24 cellular contexts compared by ENCODE assay signal in the genomic region with DNA sequence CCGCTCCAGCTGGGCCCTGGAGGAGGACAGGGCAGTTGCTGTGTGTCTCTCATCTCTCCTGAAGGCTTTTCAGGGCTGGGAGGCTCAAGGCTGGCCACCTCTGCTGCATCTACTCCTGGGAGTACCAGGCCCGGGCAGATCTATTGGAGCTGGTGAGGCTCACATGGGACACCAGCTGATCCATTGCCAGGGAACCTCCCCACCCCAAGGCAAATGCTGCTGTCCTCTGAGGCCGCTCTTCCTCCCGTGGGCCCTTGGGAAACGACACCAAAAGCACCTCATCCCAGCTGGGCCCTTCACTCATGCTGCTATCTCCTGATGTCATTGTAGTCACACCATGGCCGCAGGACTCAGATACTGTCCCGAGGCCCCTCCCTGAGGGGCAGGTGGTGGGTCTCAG. TPM values are rescaled to one million over a fixed set of nuclear protein-coding genes. Genes with fewer than 3 reads are reported as not detected.
DNase-seq lines count a peak whose midpoint lies in the region; ATAC-seq, FAIRE-seq and TF ChIP-seq lines count a peak whose summit lies in the region.
"Had no signal": no experiment of that assay in that cellular context is flagged by ENCODE, and none has a peak within 500 bp of the region (broad histone marks: within the 10 kb centered on the region; RNA-seq: fewer than 3 reads in every experiment).

No MANE protein-coding gene starts in this region.

- no peak for FAIRE-seq in HTR-8/SVneo (lab: Jason Lieb, UNC)

- no peak overlapping the region for H3K27ac Mint-ChIP-seq in neural crest cell (ENCODE audit: unreplicated experiment)
- H3K27ac Mint-ChIP-seq: CD4-positive, CD25-positive, alpha-beta regulatory T cell; GM23338 had no signal

- no peak for DNase-seq in right atrium auricular region (ENCODE audit: low spot score)
- no peak for DNase-seq in left cardiac atrium
- DNase-seq in SJCRH30: peak; percentile 47 to 65
- no peak for DNase-seq in neural crest cell (ENCODE audit: low read depth, low spot score)
- DNase-seq in HTR-8/SVneo (ENCODE audit: insufficient read length, low spot score): no peak
- no peak for DNase-seq in stimulated activated CD4-positive, alpha-beta T cell treated with anti-CD3 and anti-CD28 coated beads, Interleukin-4, amount 100 ng/mL, for 1 hour
- DNase-seq: Calu3; CD4-positive, CD25-positive, alpha-beta regulatory T cell; GF-D8; MG63; NCI-H1048; NCI-H1436 treated with DMSO at 0.1 percent for 48 hours; NCI-H2029; NCI-H345; NCI-H524 treated with DMSO at 0.1 percent for 48 hours; SHP77; SK-N-SH; T-cell had no signal

- H3K4me3 Mint-ChIP-seq in neural crest cell: peak overlapping the region; percentile 79
- H3K4me3 Mint-ChIP-seq: GM23338 had no signal

- peaks cover 11% of the 10 kb centered on the region for H3K36me3 Mint-ChIP-seq in neural crest cell (ENCODE audit: low read depth)
- H3K36me3 Mint-ChIP-seq: CD4-positive, CD25-positive, alpha-beta regulatory T cell; T-cell had no signal

- H3K9me3 ChIP-seq in right atrium auricular region (no peaks in the 10 kb centered on the region), SJCRH30 (replicated peaks) (no peaks in the 10 kb centered on the region)
- H3K9me3 ChIP-seq: MG63, SK-N-SH had no signal

- no peak overlapping the region for H3K4me3 ChIP-seq in right atrium auricular region
- no peak overlapping the region for H3K4me3 ChIP-seq in SJCRH30
- H3K4me3 ChIP-seq: GM23338, MG63 had no signal

- H3K27me3 ChIP-seq in right atrium auricular region: no peaks in the 10 kb centered on the region
- H3K27me3 ChIP-seq in SJCRH30: no peaks in the 10 kb centered on the region
- H3K27me3 ChIP-seq: MG63 had no signal

- H3K27ac ChIP-seq in right atrium auricular region: peak overlapping the region; percentile 40 to 86
- no peak overlapping the region for H3K27ac ChIP-seq in SJCRH30
- H3K27ac ChIP-seq: 22Rv1 had no signal

- H3K36me3 ChIP-seq in right atrium auricular region (no peaks in the 10 kb centered on the region), SJCRH30 (no peaks in the 10 kb centered on the region)

- peaks cover 0 to 23% of the 10 kb centered on the region in 2 donors for H3K4me1 ChIP-seq in right atrium auricular region
- H3K4me1 ChIP-seq in SJCRH30: no peaks in the 10 kb centered on the region

- H3K4me1 Mint-ChIP-seq in neural crest cell: no peaks in the 10 kb centered on the region

- intact Hi-C loops in left cardiac atrium (cut with DNase I): no loop called here

- ATAC-seq in left cardiac atrium: no peak
- no peak for ATAC-seq in GM19463 (IDR thresholded peaks at IDR 0.05; ENCODE audit: unreplicated experiment)
- no peak for ATAC-seq in HG03469 (IDR thresholded peaks at IDR 0.05; ENCODE audit: unreplicated experiment)
- ATAC-seq: GM23338, HCT116, Panc1, T-cell had no signal

- no peak for TF ChIP-seq CTCF in right atrium auricular region (IDR thresholded peaks at IDR 0.05)
- TF ChIP-seq CTCF in neural crest cell (conservative IDR thresholded peaks at IDR 0.05): no peak

- H3K9me3 Mint-ChIP-seq in neural crest cell: no peaks in the 10 kb centered on the region
- H3K9me3 Mint-ChIP-seq: CD4-positive, CD25-positive, alpha-beta regulatory T cell; GM23338; T-cell had no signal

- H3K27me3 Mint-ChIP-seq in neural crest cell (ENCODE audit: low read depth): no peaks in the 10 kb centered on the region
- H3K27me3 Mint-ChIP-seq: CD4-positive, CD25-positive, alpha-beta regulatory T cell had no signal

RNA-seq across cellular contexts. Expression of a gene that starts 3.6 kb away (rescaled TPM):
- total RNA-seq in right atrium auricular region: 10 to 100 TPM; 54.6 to 61.0 TPM
- 10 to 100 TPM; 44.4 to 48.4 TPM for total RNA-seq in left cardiac atrium
- 39.4 and 40.8 TPM in 2 replicates for total RNA-seq in SJCRH30 (2014; rRNA removed; shearing (Covaris generic))
- total RNA-seq in neural crest cell: 39.2 and 39.5 TPM in 2 replicates

RNA-seq across cellular contexts. Expression of a gene that starts 3.7 kb away (rescaled TPM):
- total RNA-seq in right atrium auricular region (10 to 100 TPM; 20.1 to 32.9 TPM), left cardiac atrium (10 to 100 TPM; 17.7 TPM), neural crest cell (20.7 and 22.6 TPM in 2 replicates)
- 20.6 and 21.0 TPM in 2 replicates for total RNA-seq in SJCRH30 (2014; rRNA removed; shearing (Covaris generic))

RNA-seq across cellular contexts. Expression of a gene that starts 7.6 kb away (rescaled TPM):
- total RNA-seq in right atrium auricular region: 10 to 100 TPM; 22.2 to 22.9 TPM
- 10 to 100 TPM; 15.1 to 18.4 TPM for total RNA-seq in left cardiac atrium
- 13.2 and 13.7 TPM in 2 replicates for total RNA-seq in SJCRH30 (2014; rRNA removed; shearing (Covaris generic))
- total RNA-seq in neural crest cell: 7.8 TPM in 2 replicates

RNA-seq across cellular contexts. Expression of a gene that starts 24.7 kb away (rescaled TPM):
- total RNA-seq in right atrium auricular region: 1 to 10 TPM; 5.9 to 7.1 TPM
- 10 to 100 TPM; 24.0 to 28.1 TPM for total RNA-seq in left cardiac atrium
- total RNA-seq in SJCRH30 (2014; rRNA removed; shearing (Covaris generic)): 2.3 and 12.8 TPM in 2 replicates
- 74.1 and 75.1 TPM in 2 replicates for total RNA-seq in neural crest cell

RNA-seq across cellular contexts. Expression of a gene that starts 33.2 kb away (rescaled TPM):
- total RNA-seq in right atrium auricular region (10 to 100 TPM; 47.1 to 61.2 TPM), left cardiac atrium (10 to 100 TPM; 44.4 to 51.0 TPM), neural crest cell (25.8 and 29.9 TPM in 2 replicates)
- total RNA-seq in SJCRH30 (2014; rRNA removed; shearing (Covaris generic)): 12.2 and 13.6 TPM in 2 replicates

Comparison
In these comparisons a context has a peak if more than half of its experiments do, and no peak if none do; other contexts are left out.
1. DNase-seq: peak in SJCRH30 (2 of 2); none in right atrium auricular region (single experiment), left cardiac atrium (single experiment), neural crest cell (single experiment), HTR-8/SVneo (single experiment) and stimulated activated CD4-positive, alpha-beta T cell treated with anti-CD3 and anti-CD28 coated beads, Interleukin-4, amount 100 ng/mL, for 1 hour (single experiment).